ENCODE assay signal across 1 cellular context in genomic region chr14:93858896-93859295, GRCh38.
TF ChIP-seq lines count a peak whose summit lies in the region.

No MANE protein-coding gene starts in this region.

TF ChIP-seq in H1, 55 proteins besides CTCF, POLR2A, EP300 and RAD21 (continued from another document):
- TF ChIP-seq, protein P1, sequence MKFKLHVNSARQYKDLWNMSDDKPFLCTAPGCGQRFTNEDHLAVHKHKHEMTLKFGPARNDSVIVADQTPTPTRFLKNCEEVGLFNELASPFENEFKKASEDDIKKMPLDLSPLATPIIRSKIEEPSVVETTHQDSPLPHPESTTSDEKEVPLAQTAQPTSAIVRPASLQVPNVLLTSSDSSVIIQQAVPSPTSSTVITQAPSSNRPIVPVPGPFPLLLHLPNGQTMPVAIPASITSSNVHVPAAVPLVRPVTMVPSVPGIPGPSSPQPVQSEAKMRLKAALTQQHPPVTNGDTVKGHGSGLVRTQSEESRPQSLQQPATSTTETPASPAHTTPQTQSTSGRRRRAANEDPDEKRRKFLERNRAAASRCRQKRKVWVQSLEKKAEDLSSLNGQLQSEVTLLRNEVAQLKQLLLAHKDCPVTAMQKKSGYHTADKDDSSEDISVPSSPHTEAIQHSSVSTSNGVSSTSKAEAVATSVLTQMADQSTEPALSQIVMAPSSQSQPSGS (IDR thresholded peaks at IDR 0.05; ENCODE audit: low read length) = no peak
- no peak for TF ChIP-seq TBP (IDR thresholded peaks at IDR 0.05; ENCODE audit: low read depth, low read length)
- TF ChIP-seq E2F6 (IDR thresholded peaks at IDR 0.05) = no peak
TF ChIP-seq in H1: peak in this region for 0.
